ENCODE assay signal across 28 cellular contexts in genomic region chr5:80623911-80624457, GRCh38. TPM values are rescaled to one million over a fixed set of nuclear protein-coding genes. Genes with fewer than 3 reads are reported as not detected.
DNase-seq lines count a peak whose midpoint lies in the region; ATAC-seq, FAIRE-seq and TF ChIP-seq lines count a peak whose summit lies in the region.
"Had no signal": no experiment of that assay in that cellular context is flagged by ENCODE, and none has a peak within 500 bp of the region (broad histone marks: within the 10 kb centered on the region; RNA-seq: fewer than 3 reads in every experiment).

No MANE protein-coding gene starts in this region.

- H3K27ac ChIP-seq in left lung (peak overlapping the region in 1 of 2 donors; percentile 58), upper lobe of right lung (no peak overlapping the region), kidney (ENCODE audit: low read depth in 2 of 2, low read length in 2 of 2) (no peak overlapping the region)
- H3K27ac ChIP-seq: gastroesophageal sphincter, tibial nerve had no signal

- H3K4me1 ChIP-seq in left lung, result peaks cover 0 to 15% of the 10 kb centered on the region in 2 donors
- H3K4me1 ChIP-seq in upper lobe of right lung, result no peaks in the 10 kb centered on the region
- H3K4me1 ChIP-seq in kidney (ENCODE audit: control insufficient read depth in 1 of 2, insufficient read depth in 1 of 2, low read depth in 1 of 2, low read length in 2 of 2), result no peaks in the 10 kb centered on the region
- H3K4me1 ChIP-seq: gastroesophageal sphincter, tibial nerve had no signal

- no peak for DNase-seq in activated CD4-positive, alpha-beta T cell treated with anti-CD3 and anti-CD28 coated beads, Interleukin-2, amount 10 ng/mL, durations not matched to agents 7 days and 5 days
- DNase-seq in activated CD4-positive, alpha-beta T cell treated with anti-CD3 and anti-CD28 coated beads for 48 hours, result no peak
- DNase-seq in NCI-H146 (lab: John Stamatoyannopoulos, UW) (peak; percentile 73), left lung (no peak), upper lobe of right lung (no peak), kidney (no peak), left ventricle myocardium superior (no peak)
- DNase-seq: activated CD4-positive, alpha-beta T cell treated with anti-CD3 and anti-CD28 coated beads, Interleukin-2, amount 10 ng/mL, durations not matched to agents 24 days and 14 days; activated CD8-positive, alpha-beta memory T cell treated with anti-CD3 and anti-CD28 coated beads, Interleukin-2, amount 50 U/mL, for 4 hours; activated naive CD8-positive, alpha-beta T cell treated with anti-CD3 and anti-CD28 coated beads for 36 hours; effector memory CD4-positive, alpha-beta T cell; natural killer cell; NCI-H1436; NCI-H446 treated with DMSO at 0.1 percent for 48 hours; OCI-M1; stimulated activated CD4-positive, alpha-beta T cell treated with anti-CD3 and anti-CD28 coated beads, Interleukin-4, amount 100 ng/mL, for 1 hour; stimulated activated naive CD8-positive, alpha-beta T cell treated with anti-CD3 and anti-CD28 coated beads, Interleukin-15, amount 100 ng/mL, for 72 hours; SW 1271 had no signal

- intact Hi-C loops in left lung (cut with DNase I), result no loop called here
- intact Hi-C loops in upper lobe of right lung (cut with DNase I), result no loop called here
- intact Hi-C loops in kidney (cut with DNase I), result no loop called here
- intact Hi-C loops in left ventricle myocardium superior (cut with micrococcal nuclease), result no loop called here

- H3K9me3 Mint-ChIP-seq in activated CD4-positive, alpha-beta T cell treated with anti-CD3 and anti-CD28 coated beads, Interleukin-2, amount 10 ng/mL, durations not matched to agents 7 days and 5 days, result no peaks in the 10 kb centered on the region
- H3K9me3 Mint-ChIP-seq: activated CD4-positive, alpha-beta T cell treated with anti-CD3 and anti-CD28 coated beads, Interleukin-2, amount 10 ng/mL, durations not matched to agents 24 days and 14 days; activated naive CD8-positive, alpha-beta T cell treated with anti-CD3 and anti-CD28 coated beads for 36 hours; activated T-helper 2 cell treated with anti-CD3 and anti-CD28 coated beads, Interferon-gamma antibody, Interleukin-2, Interleukin-4, amounts not matched to agents 10 μg/mL and 5 μg/mL and 100 μg/mL, durations not matched to agents 14 hours and 24 hours and 36 hours; natural killer cell; stimulated activated naive CD8-positive, alpha-beta T cell treated with anti-CD3 and anti-CD28 coated beads, Interleukin-15, amount 100 ng/mL, for 72 hours had no signal

- H3K9ac ChIP-seq in kidney (ENCODE audit: low read length in 2 of 2), result no peak overlapping the region

- TF ChIP-seq CTCF in left lung (IDR thresholded peaks at IDR 0.05) (no peak), upper lobe of right lung (IDR thresholded peaks at IDR 0.05) (no peak), kidney (IDR thresholded peaks at IDR 0.05; ENCODE audit: borderline replicate concordance, extremely low read depth, insufficient read depth) (no peak)

- FAIRE-seq in kidney (lab: Jason Lieb, UNC), result no peak
- FAIRE-seq: keratinocyte had no signal

- peak; percentile 53 for ATAC-seq in left lung
- ATAC-seq in upper lobe of right lung, result peak; percentile 70
- no peak for ATAC-seq in left ventricle myocardium superior
- no peak for ATAC-seq in GM21515 (IDR thresholded peaks at IDR 0.05; ENCODE audit: unreplicated experiment)
- ATAC-seq: esophagus mucosa; gastroesophageal sphincter; HCT116; natural killer cell; Right ventricle myocardium inferior; stimulated activated naive CD8-positive, alpha-beta T cell treated with anti-CD3 and anti-CD28 coated beads, Interleukin-15, amount 100 ng/mL, for 72 hours had no signal

- CTCF ChIA-PET in activated CD4-positive, alpha-beta T cell treated with anti-CD3 and anti-CD28 coated beads, Interleukin-2, amount 10 ng/mL, durations not matched to agents 7 days and 5 days (lab: Charles Lee), result interaction anchor here (1.3 kb wide), 1 partner anchor 13 kb away, joined by 3 read pairs; no protein-coding TSS in a partner anchor

- no peaks in the 10 kb centered on the region for H3K27me3 Mint-ChIP-seq in activated CD4-positive, alpha-beta T cell treated with anti-CD3 and anti-CD28 coated beads, Interleukin-2, amount 10 ng/mL, durations not matched to agents 7 days and 5 days
- H3K27me3 Mint-ChIP-seq: activated CD4-positive, alpha-beta T cell treated with anti-CD3 and anti-CD28 coated beads, Interleukin-2, amount 10 ng/mL, durations not matched to agents 24 days and 14 days; activated naive CD8-positive, alpha-beta T cell treated with anti-CD3 and anti-CD28 coated beads for 36 hours; stimulated activated naive CD8-positive, alpha-beta T cell treated with anti-CD3 and anti-CD28 coated beads, Interleukin-15, amount 100 ng/mL, for 72 hours had no signal

- H3K36me3 ChIP-seq in left lung (no peaks in the 10 kb centered on the region), upper lobe of right lung (no peaks in the 10 kb centered on the region), kidney (ENCODE audit: control insufficient read depth in 1 of 2, insufficient read depth in 2 of 2, low read length in 2 of 2) (no peaks in the 10 kb centered on the region)

- H3K27me3 ChIP-seq in left lung, result no peaks in the 10 kb centered on the region
- H3K27me3 ChIP-seq in upper lobe of right lung, result no peaks in the 10 kb centered on the region
- H3K27me3 ChIP-seq: gastroesophageal sphincter, tibial nerve had no signal

- no peaks in the 10 kb centered on the region for H3K9me3 ChIP-seq in left lung
- H3K9me3 ChIP-seq in upper lobe of right lung, result no peaks in the 10 kb centered on the region
- H3K9me3 ChIP-seq in kidney (ENCODE audit: control insufficient read depth in 1 of 2, low read length in 2 of 2), result no peaks in the 10 kb centered on the region
- H3K9me3 ChIP-seq: gastroesophageal sphincter, tibial nerve had no signal

- H3K4me1 Mint-ChIP-seq in activated CD4-positive, alpha-beta T cell treated with anti-CD3 and anti-CD28 coated beads, Interleukin-2, amount 10 ng/mL, durations not matched to agents 7 days and 5 days, result no peaks in the 10 kb centered on the region
- H3K4me1 Mint-ChIP-seq: activated CD4-positive, alpha-beta T cell treated with anti-CD3 and anti-CD28 coated beads, Interleukin-2, amount 10 ng/mL, durations not matched to agents 24 days and 14 days; activated naive CD8-positive, alpha-beta T cell treated with anti-CD3 and anti-CD28 coated beads for 36 hours; natural killer cell; stimulated activated naive CD8-positive, alpha-beta T cell treated with anti-CD3 and anti-CD28 coated beads, Interleukin-15, amount 100 ng/mL, for 72 hours had no signal

- POLR2A ChIA-PET in activated CD4-positive, alpha-beta T cell treated with anti-CD3 and anti-CD28 coated beads, Interleukin-2, amount 10 ng/mL, durations not matched to agents 7 days and 5 days (lab: Charles Lee), result no interaction called here

- peak overlapping the region; percentile 21 for H3K27ac Mint-ChIP-seq in activated CD4-positive, alpha-beta T cell treated with anti-CD3 and anti-CD28 coated beads, Interleukin-2, amount 10 ng/mL, durations not matched to agents 7 days and 5 days
- H3K27ac Mint-ChIP-seq: activated CD4-positive, alpha-beta T cell treated with anti-CD3 and anti-CD28 coated beads, Interleukin-2, amount 10 ng/mL, durations not matched to agents 24 days and 14 days; activated naive CD8-positive, alpha-beta T cell treated with anti-CD3 and anti-CD28 coated beads for 36 hours; activated T-helper 2 cell treated with anti-CD3 and anti-CD28 coated beads, Interferon-gamma antibody, Interleukin-2, Interleukin-4, amounts not matched to agents 10 μg/mL and 5 μg/mL and 100 μg/mL, durations not matched to agents 14 hours and 24 hours and 36 hours; natural killer cell; stimulated activated naive CD8-positive, alpha-beta T cell treated with anti-CD3 and anti-CD28 coated beads, Interleukin-15, amount 100 ng/mL, for 72 hours had no signal

- no peak overlapping the region for H3K4me3 Mint-ChIP-seq in activated CD4-positive, alpha-beta T cell treated with anti-CD3 and anti-CD28 coated beads, Interleukin-2, amount 10 ng/mL, durations not matched to agents 7 days and 5 days
- H3K4me3 Mint-ChIP-seq: activated CD4-positive, alpha-beta T cell treated with anti-CD3 and anti-CD28 coated beads, Interleukin-2, amount 10 ng/mL, durations not matched to agents 24 days and 14 days; activated naive CD8-positive, alpha-beta T cell treated with anti-CD3 and anti-CD28 coated beads for 36 hours; natural killer cell; stimulated activated naive CD8-positive, alpha-beta T cell treated with anti-CD3 and anti-CD28 coated beads, Interleukin-15, amount 100 ng/mL, for 72 hours had no signal

- no peak overlapping the region for H3K4me3 ChIP-seq in left lung
- H3K4me3 ChIP-seq in upper lobe of right lung, result no peak overlapping the region
- no peak overlapping the region for H3K4me3 ChIP-seq in kidney (ENCODE audit: low read length in 2 of 2)
- H3K4me3 ChIP-seq: gastroesophageal sphincter, smooth muscle cell, tibial nerve had no signal

- peaks cover 26% of the 10 kb centered on the region for H3K36me3 Mint-ChIP-seq in activated CD4-positive, alpha-beta T cell treated with anti-CD3 and anti-CD28 coated beads, Interleukin-2, amount 10 ng/mL, durations not matched to agents 7 days and 5 days (ENCODE audit: low read depth)
- H3K36me3 Mint-ChIP-seq: natural killer cell had no signal

RNA-seq across cellular contexts. Expression of gene MSH3, which starts 30.5 kb away (rescaled TPM):
- 10 to 100 TPM; 23.2 to 25.4 TPM for total RNA-seq in activated CD4-positive, alpha-beta T cell treated with anti-CD3 and anti-CD28 coated beads, Interleukin-2, amount 10 ng/mL, durations not matched to agents 7 days and 5 days
- total RNA-seq in left lung (10 to 100 TPM; 12.7 to 14.5 TPM), upper lobe of right lung (13.7 TPM), kidney (22.1 TPM), left ventricle myocardium superior (11.9 TPM)
- polyA plus RNA-seq in kidney (ENCODE audit: insufficient read depth, low read depth, low replicate concordance), result 7.0 TPM

RNA-seq across cellular contexts. Expression of gene DHFR, which starts 30.8 kb away (rescaled TPM):
- 10 to 100 TPM; 83.4 to 90.6 TPM for total RNA-seq in activated CD4-positive, alpha-beta T cell treated with anti-CD3 and anti-CD28 coated beads, Interleukin-2, amount 10 ng/mL, durations not matched to agents 7 days and 5 days
- total RNA-seq in left lung (10 to 100 TPM; 19.5 to 23.9 TPM), upper lobe of right lung (9.0 TPM), kidney (14.3 TPM), left ventricle myocardium superior (10.5 TPM)
- polyA plus RNA-seq in kidney (ENCODE audit: insufficient read depth, low read depth, low replicate concordance), result 13.7 TPM

RNA-seq across cellular contexts. Expression of gene ANKRD34B, which starts 53.9 kb away (rescaled TPM):
- total RNA-seq in activated CD4-positive, alpha-beta T cell treated with anti-CD3 and anti-CD28 coated beads, Interleukin-2, amount 10 ng/mL, durations not matched to agents 7 days and 5 days, result not detected
- total RNA-seq in left lung (1 to 10 TPM in 1 of 2 donors, under 1 TPM in 1; 0.15 to 2.8 TPM), upper lobe of right lung (0.35 TPM), kidney (1.5 TPM), left ventricle myocardium superior (not detected)
- polyA plus RNA-seq in kidney (ENCODE audit: insufficient read depth, low read depth, low replicate concordance), result not detected
- total RNA-seq: activated CD4-positive, alpha-beta T cell treated with anti-CD3 and anti-CD28 coated beads, Interleukin-2, amount 10 ng/mL, durations not matched to agents 24 days and 14 days; activated naive CD8-positive, alpha-beta T cell treated with anti-CD3 and anti-CD28 coated beads for 36 hours; activated T-helper 2 cell treated with anti-CD3 and anti-CD28 coated beads, Interferon-gamma antibody, Interleukin-2, Interleukin-4, amounts not matched to agents 10 μg/mL and 5 μg/mL and 100 μg/mL, durations not matched to agents 14 hours and 24 hours and 36 hours; esophagus mucosa; gastroesophageal sphincter; natural killer cell; posterior vena cava; Right ventricle myocardium inferior; smooth muscle cell; tibial nerve had no signal
- polyA plus RNA-seq: keratinocyte, smooth muscle cell had no signal

Comparison
In these comparisons a context has a peak if more than half of its experiments do, and no peak if none do; other contexts are left out.
1. ATAC-seq: peak in left lung (single experiment) and upper lobe of right lung (single experiment); none in left ventricle myocardium superior (single experiment) and GM21515 (single experiment).